In the genomic region with DNA sequence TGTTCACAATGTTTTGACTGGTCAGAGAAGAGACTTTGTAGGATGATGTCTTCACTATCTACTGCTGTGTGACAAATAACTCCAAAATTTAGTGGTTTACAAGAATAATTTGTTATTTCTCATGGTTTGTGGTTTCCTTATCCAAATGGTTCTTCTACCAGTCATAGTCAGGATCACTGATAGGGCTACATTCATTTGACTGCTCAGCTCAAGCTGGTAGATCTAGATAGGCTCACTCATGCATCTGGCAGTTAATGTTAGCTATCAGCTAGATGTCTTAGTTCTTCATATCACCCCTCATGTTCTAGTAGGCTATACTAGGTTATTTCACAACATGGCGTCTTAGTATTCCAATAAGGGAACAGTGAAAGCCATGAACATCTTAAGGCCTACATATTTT, we compare ENCODE assay signal across 24 cellular contexts.
"Had no signal": no experiment of that assay in that cellular context is flagged by ENCODE, and none has a peak within 500 bp of the region (broad histone marks: within the 10 kb centered on the region; RNA-seq: fewer than 3 reads in every experiment).

No MANE protein-coding gene starts in this region.

- H3K9me3 ChIP-seq: MG63 had no signal

- DNase-seq: Karpas-422, KG1, MG63, NCI-H1092, NCI-H1105 treated with DMSO at 0.1 percent for 48 hours, NCI-H1417 treated with DMSO at 0.1 percent for 48 hours, NCI-H146, NCI-H1694 treated with DMSO at 0.1 percent for 48 hours, NCI-H1930, NCI-H2081, NCI-H2107, NCI-H2171, NCI-H345, NCI-H446 treated with DMSO at 0.1 percent for 48 hours, NCI-H510A treated with DMSO at 0.1 percent for 48 hours, NCI-H526, NCI-H748 treated with DMSO at 0.1 percent for 48 hours, PC-3, SHP77 had no signal

- H3K27ac ChIP-seq: HL-60, RWPE1 had no signal

- H3K36me3 ChIP-seq: MG63 had no signal

- ATAC-seq: Panc1, PC-3, SK-N-SH treated with all-trans-retinoic acid at 6 μM for 48 hours had no signal

- FAIRE-seq: HTR-8/SVneo had no signal

- H3K4me3 ChIP-seq: MG63 had no signal

- H3K27me3 ChIP-seq: MG63 had no signal
